In the genomic region with DNA sequence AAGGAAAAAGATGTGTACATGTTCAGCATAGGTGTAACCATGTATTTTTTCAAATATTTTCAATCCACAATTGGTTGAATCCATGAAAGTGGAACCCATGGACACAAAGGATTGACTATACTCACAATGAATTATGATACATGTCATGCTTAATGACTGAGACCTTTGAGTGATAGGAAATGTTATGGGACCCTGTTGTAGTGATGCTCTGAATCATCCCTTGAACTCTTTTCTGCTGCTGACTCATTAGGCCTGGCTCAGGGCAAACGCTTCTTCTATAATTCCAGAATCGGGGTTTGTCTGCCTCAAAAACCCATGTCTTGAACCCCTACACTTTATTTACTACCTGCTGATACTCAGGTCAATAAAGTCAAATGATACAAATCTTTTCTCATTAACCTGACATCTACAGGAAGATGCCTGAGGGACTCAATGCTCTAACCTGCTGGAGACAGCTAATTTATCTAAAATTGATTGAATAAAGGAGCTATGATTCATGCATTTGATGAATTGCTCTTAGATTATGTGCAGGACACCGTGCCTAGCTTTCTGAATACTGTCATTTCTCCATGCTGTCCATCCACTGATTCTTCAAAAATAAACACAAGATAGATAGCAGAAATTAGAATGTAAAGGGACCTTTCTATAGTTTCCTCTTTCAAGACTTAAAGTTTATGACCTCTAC, we compare ENCODE assay signal across 25 cellular contexts.
"Had no signal": no experiment of that assay in that cellular context is flagged by ENCODE, and none has a peak within 500 bp of the region (broad histone marks: within the 10 kb centered on the region; RNA-seq: fewer than 3 reads in every experiment).

No MANE protein-coding gene starts in this region.

- H3K4me1 Mint-ChIP-seq: activated B cell treated with CpG ODN at 0.5 μM for 24 hours; activated CD4-positive, alpha-beta memory T cell treated with anti-CD3 and anti-CD28 coated beads, Interleukin-2, amount 10 ng/mL, durations not matched to agents 7 days and 5 days; activated naive CD4-positive, alpha-beta T cell treated with anti-CD3 and anti-CD28 coated beads, Interleukin-2, amount 10 ng/mL, durations not matched to agents 7 days and 5 days; memory B cell; nephron progenitor cell had no signal

- H3K27me3 Mint-ChIP-seq: activated B cell treated with CpG ODN at 0.5 μM for 24 hours; activated CD4-positive, alpha-beta memory T cell treated with anti-CD3 and anti-CD28 coated beads, Interleukin-2, amount 10 ng/mL, durations not matched to agents 7 days and 5 days; activated naive CD4-positive, alpha-beta T cell treated with anti-CD3 and anti-CD28 coated beads, Interleukin-2, amount 10 ng/mL, durations not matched to agents 7 days and 5 days; dendritic cell treated with granulocyte-macrophage colony-stimulating factor and Interleukin-4, amounts not matched to agents 40 ng/mL and 50 ng/mL, for 4 days; memory B cell had no signal

- H3K4me3 ChIP-seq: body of pancreas, gastroesophageal sphincter, pancreas, upper lobe of left lung had no signal

- H3K27ac Mint-ChIP-seq: activated B cell treated with CpG ODN at 0.5 μM for 24 hours; activated CD4-positive, alpha-beta memory T cell treated with anti-CD3 and anti-CD28 coated beads, Interleukin-2, amount 10 ng/mL, durations not matched to agents 7 days and 5 days; activated naive CD4-positive, alpha-beta T cell treated with anti-CD3 and anti-CD28 coated beads, Interleukin-2, amount 10 ng/mL, durations not matched to agents 7 days and 5 days; activated T-cell treated with anti-CD3 and anti-CD28 coated beads, Interleukin-2, amount 50 U/mL, for 72 hours; dendritic cell treated with granulocyte-macrophage colony-stimulating factor and Interleukin-4, amounts not matched to agents 40 ng/mL and 50 ng/mL, for 4 days; memory B cell; nephron progenitor cell had no signal

- DNase-seq: activated B cell treated with CpG ODN at 0.5 μM for 24 hours; activated CD4-positive, alpha-beta memory T cell treated with anti-CD3 and anti-CD28 coated beads, Interleukin-2, amount 10 ng/mL, durations not matched to agents 7 days and 5 days; activated CD4-positive, alpha-beta T cell treated with anti-CD3 and anti-CD28 coated beads for 4 hours; activated effector memory CD4-positive, alpha-beta T cell treated with anti-CD3 and anti-CD28 coated beads, Interleukin-2, amount 50 U/mL, for 16 hours; activated naive CD4-positive, alpha-beta T cell treated with anti-CD3 and anti-CD28 coated beads, Interleukin-2, amount 10 ng/mL, durations not matched to agents 7 days and 5 days; activated T-cell treated with anti-CD3 and anti-CD28 coated beads, Interleukin-2, amount 50 U/mL, for 72 hours; amygdala; body of pancreas; caudate nucleus; effector CD8-positive, alpha-beta T cell; head of caudate nucleus; hypothalamus; islet precursor cell; left colon; nephron progenitor cell; pancreas; right cardiac atrium; stimulated activated CD4-positive, alpha-beta T cell treated with anti-CD3 and anti-CD28 coated beads, Interleukin-12 subunit alpha, Interleukin-12 subunit beta, amount 100 ng/mL, for 4 hours; stimulated activated CD4-positive, alpha-beta T cell treated with anti-CD3 and anti-CD28 coated beads, Interleukin-4, amount 100 ng/mL, for 4 hours; stimulated activated naive CD8-positive, alpha-beta T cell treated with anti-CD3 and anti-CD28 coated beads, Interleukin-15, Interleukin-2, amounts not matched to agents 100 U/mL and 50 U/mL, for 24 hours; T-helper 9 cell; upper lobe of left lung had no signal

- H3K36me3 Mint-ChIP-seq: activated naive CD4-positive, alpha-beta T cell treated with anti-CD3 and anti-CD28 coated beads, Interleukin-2, amount 10 ng/mL, durations not matched to agents 7 days and 5 days; memory B cell had no signal

- H3K4me3 Mint-ChIP-seq: activated B cell treated with CpG ODN at 0.5 μM for 24 hours; activated CD4-positive, alpha-beta memory T cell treated with anti-CD3 and anti-CD28 coated beads, Interleukin-2, amount 10 ng/mL, durations not matched to agents 7 days and 5 days; activated naive CD4-positive, alpha-beta T cell treated with anti-CD3 and anti-CD28 coated beads, Interleukin-2, amount 10 ng/mL, durations not matched to agents 7 days and 5 days; activated T-cell treated with anti-CD3 and anti-CD28 coated beads, Interleukin-2, amount 50 U/mL, for 72 hours; dendritic cell treated with granulocyte-macrophage colony-stimulating factor and Interleukin-4, amounts not matched to agents 40 ng/mL and 50 ng/mL, for 4 days; memory B cell; nephron progenitor cell had no signal
